Comparison of ENCODE assay signal across 8 cellular contexts in genomic region chr6:71533939-71534379, GRCh38.
A peak's percentile ranks its signal among the peaks of the same experiment; 100 is the strongest.
DNase-seq lines count a peak whose midpoint lies in the region; FAIRE-seq and TF ChIP-seq lines count a peak whose summit lies in the region.

No MANE protein-coding gene starts in this region.

- no peaks in the 10 kb centered on the region for H3K36me3 ChIP-seq in GM06990 (ENCODE audit: control insufficient read depth, insufficient read depth, low read length)
- H3K36me3 ChIP-seq in parathyroid adenoma (ENCODE audit: control insufficient read depth, insufficient read depth, low read length), result no peaks in the 10 kb centered on the region
- no peaks in the 10 kb centered on the region for H3K36me3 ChIP-seq in effector memory CD4-positive, alpha-beta T cell (ENCODE audit: control insufficient read depth, insufficient read depth, low read length)

- no peak for TF ChIP-seq POLR2A in GM12891 (IDR thresholded peaks at IDR 0.05; ENCODE audit: low read depth, low read length)

- no peaks in the 10 kb centered on the region for H3K79me2 ChIP-seq in parathyroid adenoma

- H3K9ac ChIP-seq in parathyroid adenoma, result no peak overlapping the region

- DNase-seq in GM06990 (ENCODE audit: extremely low read depth, insufficient read length), result no peak
- peak; percentile 17 for DNase-seq in NCI-H1694 (lab: John Stamatoyannopoulos, UW)
- DNase-seq in coronary artery (ENCODE audit: low spot score), result no peak
- no peak for DNase-seq in GM12891 (ENCODE audit: insufficient read length, low spot score)
- no peak for DNase-seq in effector memory CD4-positive, alpha-beta T cell
- no peak for DNase-seq in T1000 (lab: John Stamatoyannopoulos, UW)
- no peak for DNase-seq in T-helper 9 cell

- no peak for FAIRE-seq in GM12891 (lab: Jason Lieb, UNC)

- H3K4me2 ChIP-seq in parathyroid adenoma (ENCODE audit: low read length), result no peak overlapping the region

- no peaks in the 10 kb centered on the region for H3K4me1 ChIP-seq in parathyroid adenoma
- H3K4me1 ChIP-seq in effector memory CD4-positive, alpha-beta T cell (ENCODE audit: control insufficient read depth, insufficient read depth, low read length, poor library complexity, severe bottlenecking), result no peaks in the 10 kb centered on the region

- H3K9me3 ChIP-seq in parathyroid adenoma (ENCODE audit: control insufficient read depth, low read length), result no peaks in the 10 kb centered on the region
- no peaks in the 10 kb centered on the region for H3K9me3 ChIP-seq in effector memory CD4-positive, alpha-beta T cell (ENCODE audit: control insufficient read depth, low read length)

- peak overlapping the region; percentile 15 for H2AFZ ChIP-seq in parathyroid adenoma

- H3K27me3 ChIP-seq in GM06990 (replicated peaks; ENCODE audit: control insufficient read depth, insufficient read depth, low read length), result no peaks in the 10 kb centered on the region
- H3K27me3 ChIP-seq in parathyroid adenoma (ENCODE audit: control insufficient read depth, insufficient read depth, low read length), result no peaks in the 10 kb centered on the region
- no peaks in the 10 kb centered on the region for H3K27me3 ChIP-seq in effector memory CD4-positive, alpha-beta T cell (replicated peaks; ENCODE audit: control insufficient read depth, insufficient read depth, low read length, poor library complexity, severe bottlenecking)

- TF ChIP-seq CTCF in GM06990 (IDR thresholded peaks at IDR 0.05; ENCODE audit: insufficient read depth, low read length, poor library complexity, severe bottlenecking) (peak; percentile 62), coronary artery (IDR thresholded peaks at IDR 0.05) (peak; percentile 26), parathyroid adenoma (IDR thresholded peaks at IDR 0.05) (peak; percentile 53)

- H3K4me3 ChIP-seq in GM06990 (replicated peaks; ENCODE audit: low read depth, low read length) (no peak overlapping the region), coronary artery (no peak overlapping the region), parathyroid adenoma (ENCODE audit: low read depth, low read length) (no peak overlapping the region)
- H3K4me3 ChIP-seq in effector memory CD4-positive, alpha-beta T cell (ENCODE audit: insufficient read depth, low read depth, low read length, poor library complexity, severe bottlenecking), result no peak overlapping the region

- H3K27ac ChIP-seq in coronary artery (no peak overlapping the region), parathyroid adenoma (no peak overlapping the region)
- no peak overlapping the region for H3K27ac ChIP-seq in effector memory CD4-positive, alpha-beta T cell (ENCODE audit: insufficient read depth, low read length, poor library complexity, severe bottlenecking)

TF ChIP-seq in GM12891, 5 proteins besides CTCF, POLR2A, EP300 and RAD21:
- TF ChIP-seq PAX5 (IDR thresholded peaks at IDR 0.05; ENCODE audit: insufficient read depth, low read length, severe bottlenecking) (no peak), POLR2AphosphoS5 (IDR thresholded peaks at IDR 0.05; ENCODE audit: low read depth, low read length) (no peak), POU2F2 (IDR thresholded peaks at IDR 0.05; ENCODE audit: low read depth, low read length) (no peak), SPI1 (IDR thresholded peaks at IDR 0.05; ENCODE audit: low read depth, low read length) (no peak), TAF1 (IDR thresholded peaks at IDR 0.05; ENCODE audit: low read depth, low read length) (no peak)
